ENCODE assay signal across 1 cellular context in genomic region chr14:61296707-61297502, GRCh38.
TF ChIP-seq lines count a peak whose summit lies in the region.

No MANE protein-coding gene starts in this region.

TF ChIP-seq in GM23338, 12 proteins besides CTCF, POLR2A, EP300 and RAD21 (continued from another document):
- TF ChIP-seq REST (IDR thresholded peaks at IDR 0.05; ENCODE audit: unreplicated experiment) (no peak), ZNF331 (CRISPR knock-in tag; IDR thresholded peaks at IDR 0.05; ENCODE audit: low read depth) (no peak), CREB1 (CRISPR knock-in tag; IDR thresholded peaks at IDR 0.05; ENCODE audit: low read depth) (no peak)
